In the genomic region with DNA sequence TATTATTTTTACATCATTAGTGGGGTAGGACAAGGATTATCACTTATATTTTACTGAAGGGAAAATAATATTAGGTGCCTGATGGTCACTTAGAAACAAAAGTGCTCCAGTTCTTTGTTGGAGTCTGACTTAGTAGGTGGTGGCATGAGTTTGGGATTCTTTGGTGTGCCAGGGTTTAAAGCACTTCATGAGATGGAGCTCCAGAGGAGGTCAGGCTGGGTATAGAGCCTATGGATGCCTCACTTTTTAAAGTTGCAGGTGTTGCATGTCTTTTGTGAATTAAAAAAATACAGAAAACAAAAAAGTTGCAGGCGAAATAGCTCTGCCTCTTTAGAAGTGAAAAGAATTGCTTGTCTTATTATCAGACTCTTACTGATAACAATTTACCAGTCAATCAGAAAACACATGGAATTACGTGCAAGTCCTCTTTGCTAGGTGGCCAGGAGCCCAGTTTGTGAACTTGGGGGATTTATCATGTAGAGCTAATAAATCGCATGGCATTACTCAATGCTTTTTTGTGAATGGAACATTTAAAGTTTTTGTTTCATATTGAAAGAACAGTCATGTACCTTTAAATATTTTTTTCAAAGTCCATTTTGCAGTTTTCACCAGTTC, we compare ENCODE assay signal across 25 cellular contexts. TPM values are rescaled to one million over a fixed set of nuclear protein-coding genes. Genes with fewer than 3 reads are reported as not detected.
A peak's percentile ranks its signal among the peaks of the same experiment; 100 is the strongest.
DNase-seq lines count a peak whose midpoint lies in the region; ATAC-seq, FAIRE-seq and TF ChIP-seq lines count a peak whose summit lies in the region.
"Had no signal": no experiment of that assay in that cellular context is flagged by ENCODE, and none has a peak within 500 bp of the region (broad histone marks: within the 10 kb centered on the region; RNA-seq: fewer than 3 reads in every experiment).

No MANE protein-coding gene starts in this region.

- intact Hi-C loops in GM12878 (cut with micrococcal nuclease; ENCODE audit: unreplicated experiment), result no loop called here
- intact Hi-C loops in uterus (cut with DNase I; ENCODE audit: low total_unique reads), result no loop called here

- H3K27me3 Mint-ChIP-seq in activated CD4-positive, alpha-beta T cell treated with anti-CD3 and anti-CD28 coated beads, Interleukin-2, amount 10 ng/mL, durations not matched to agents 7 days and 5 days, result no peaks in the 10 kb centered on the region

- no peak for ATAC-seq in GM12878
- ATAC-seq in stimulated activated effector memory CD8-positive, alpha-beta T cell treated with anti-CD3 and anti-CD28 coated beads, Interleukin-12 subunit alpha, Interleukin-12 subunit beta, amount 100 ng/mL, for 72 hours, result no peak

- H3K79me2 ChIP-seq in OCI-LY1 (ENCODE audit: insufficient read depth, low read length) (peaks cover 53% of the 10 kb centered on the region), GM12878 (ENCODE audit: control insufficient read depth, insufficient read depth, low read length) (no peaks in the 10 kb centered on the region)

- H4K20me1 ChIP-seq in OCI-LY1 (ENCODE audit: insufficient read depth, low read length) (no peaks in the 10 kb centered on the region), GM12878 (ENCODE audit: control insufficient read depth, insufficient read depth) (no peaks in the 10 kb centered on the region)

- RAD21 ChIA-PET in GM12878 (lab: Charles Lee; ENCODE audit: unreplicated experiment), result interaction anchor here (1.9 kb wide), 1 partner anchor 71 kb away, joined by 8 read pairs; no protein-coding TSS in a partner anchor

- H3K36me3 Mint-ChIP-seq in activated CD4-positive, alpha-beta T cell treated with anti-CD3 and anti-CD28 coated beads, Interleukin-2, amount 10 ng/mL, durations not matched to agents 7 days and 5 days (ENCODE audit: low read depth), result peaks cover 70% of the 10 kb centered on the region
- H3K36me3 Mint-ChIP-seq in stimulated activated effector memory CD8-positive, alpha-beta T cell treated with anti-CD3 and anti-CD28 coated beads, Interleukin-12 subunit alpha, Interleukin-12 subunit beta, amount 100 ng/mL, for 72 hours, result peaks cover 72% of the 10 kb centered on the region
- H3K36me3 Mint-ChIP-seq: CD14-positive monocyte, naive B cell had no signal

- H3K9me2 ChIP-seq in OCI-LY1 (ENCODE audit: low read depth, low read length), result no peaks in the 10 kb centered on the region

- in situ Hi-C loops in GM12878 (cut with MboI), result no loop called here

- TF ChIP-seq POLR2A in GM12878 (IDR thresholded peaks at IDR 0.05; ENCODE audit: low read depth, low read length) (no peak), uterus (IDR thresholded peaks at IDR 0.05) (no peak)

- no peaks in the 10 kb centered on the region for H3F3A ChIP-seq in OCI-LY1 (ENCODE audit: insufficient read depth, low read length)

- H2AFZ ChIP-seq in OCI-LY1 (ENCODE audit: low read length) (no peak overlapping the region), GM12878 (ENCODE audit: control insufficient read depth, low read depth, low read length) (no peak overlapping the region)

- H3K4me1 ChIP-seq in OCI-LY1 (ENCODE audit: insufficient read depth, low read length, severe bottlenecking) (peaks cover 67% of the 10 kb centered on the region), GM12878 (ENCODE audit: control insufficient read depth, insufficient read depth, low read length) (no peaks in the 10 kb centered on the region), uterus (no peaks in the 10 kb centered on the region)
- H3K4me1 ChIP-seq: adrenal gland, HAP-1, SJCRH30 had no signal

- FAIRE-seq in GM12878 (lab: Jason Lieb, UNC), result no peak

- H3K27me3 ChIP-seq in OCI-LY1 (ENCODE audit: insufficient read depth, low read length), result no peaks in the 10 kb centered on the region
- H3K27me3 ChIP-seq in GM12878 (replicated peaks in 1 of 2; ENCODE audit: control insufficient read depth in 2 of 2, insufficient read depth in 2 of 2, low read length in 1 of 2), result no peaks in the 10 kb centered on the region
- no peaks in the 10 kb centered on the region for H3K27me3 ChIP-seq in uterus
- H3K27me3 ChIP-seq: adrenal gland had no signal

- H3K4me2 ChIP-seq in OCI-LY1 (ENCODE audit: low read length) (peak overlapping the region; percentile 70), GM12878 (ENCODE audit: control insufficient read depth, insufficient read depth) (no peak overlapping the region)
- H3K4me2 ChIP-seq: smooth muscle cell had no signal

- 32% methylated on average over 3 of the region's 3 CpGs for WGBS in GM12878 (ENCODE audit: insufficient coverage, insufficient replicate concordance, low lambda C conversion rate, missing lambda C conversion rate)

- H3K27ac ChIP-seq in OCI-LY1 (ENCODE audit: low read depth, low read length, poor library complexity, severe bottlenecking) (peak overlapping the region; percentile 69), GM12878 (ENCODE audit: control insufficient read depth, insufficient read depth) (no peak overlapping the region), uterus (no peak overlapping the region)
- H3K27ac ChIP-seq: adrenal gland, SJCRH30 had no signal

- peaks cover 18% of the 10 kb centered on the region; the same call in 1 of the 2 replicates for H3K36me3 ChIP-seq in OCI-LY1 (ENCODE audit: insufficient read depth, low read length)
- no peaks in the 10 kb centered on the region for H3K36me3 ChIP-seq in GM12878 (ENCODE audit: control insufficient read depth in 2 of 2, insufficient read depth in 2 of 2, low read length in 1 of 2)
- H3K36me3 ChIP-seq in uterus, result no peaks in the 10 kb centered on the region
- H3K36me3 ChIP-seq: adrenal gland, HAP-1, SJCRH30 had no signal

- peak overlapping the region; percentile 69 for H3K9ac ChIP-seq in OCI-LY1 (ENCODE audit: low read length)
- H3K9ac ChIP-seq in GM12878 (ENCODE audit: control insufficient read depth, insufficient read depth, low read length), result no peak overlapping the region

- H3K4me3 ChIP-seq in OCI-LY1 (ENCODE audit: low read depth, low read length, poor library complexity, severe bottlenecking), result peak overlapping the region; percentile 69
- no peak overlapping the region for H3K4me3 ChIP-seq in GM12878
- H3K4me3 ChIP-seq in uterus, result no peak overlapping the region
- H3K4me3 ChIP-seq: adrenal gland, HAP-1, SJCRH30, smooth muscle cell had no signal

- peaks cover 52% of the 10 kb centered on the region for H3K4me1 Mint-ChIP-seq in activated CD4-positive, alpha-beta T cell treated with anti-CD3 and anti-CD28 coated beads, Interleukin-2, amount 10 ng/mL, durations not matched to agents 7 days and 5 days
- peaks cover 42% of the 10 kb centered on the region for H3K4me1 Mint-ChIP-seq in stimulated activated effector memory CD8-positive, alpha-beta T cell treated with anti-CD3 and anti-CD28 coated beads, Interleukin-12 subunit alpha, Interleukin-12 subunit beta, amount 100 ng/mL, for 72 hours
- H3K4me1 Mint-ChIP-seq: CD14-positive monocyte, endodermal cell, naive B cell had no signal

- peak overlapping the region; percentile 99 for H3K27ac Mint-ChIP-seq in activated CD4-positive, alpha-beta T cell treated with anti-CD3 and anti-CD28 coated beads, Interleukin-2, amount 10 ng/mL, durations not matched to agents 7 days and 5 days
- peak overlapping the region; percentile 74 for H3K27ac Mint-ChIP-seq in stimulated activated effector memory CD8-positive, alpha-beta T cell treated with anti-CD3 and anti-CD28 coated beads, Interleukin-12 subunit alpha, Interleukin-12 subunit beta, amount 100 ng/mL, for 72 hours
- H3K27ac Mint-ChIP-seq: CD14-positive monocyte, endodermal cell, progenitor cell of endocrine pancreas had no signal

- peak overlapping the region; percentile 97 for H3K4me3 Mint-ChIP-seq in activated CD4-positive, alpha-beta T cell treated with anti-CD3 and anti-CD28 coated beads, Interleukin-2, amount 10 ng/mL, durations not matched to agents 7 days and 5 days
- peak overlapping the region; percentile 76 for H3K4me3 Mint-ChIP-seq in stimulated activated effector memory CD8-positive, alpha-beta T cell treated with anti-CD3 and anti-CD28 coated beads, Interleukin-12 subunit alpha, Interleukin-12 subunit beta, amount 100 ng/mL, for 72 hours
- H3K4me3 Mint-ChIP-seq: endodermal cell, naive B cell had no signal

- H3K9me3 ChIP-seq in OCI-LY1 (ENCODE audit: low read length), result no peaks in the 10 kb centered on the region
- H3K9me3 ChIP-seq in GM12878 (replicated peaks; ENCODE audit: control insufficient read depth, insufficient read depth, low read length), result no peaks in the 10 kb centered on the region
- H3K9me3 ChIP-seq in uterus, result no peaks in the 10 kb centered on the region
- H3K9me3 ChIP-seq: adrenal gland, HAP-1, SJCRH30 had no signal

- BruUV-seq in GM12878 (replicated peaks; lab: Mats Ljungman, UMichigan), result no TSS peak

- H3K9me3 Mint-ChIP-seq in activated CD4-positive, alpha-beta T cell treated with anti-CD3 and anti-CD28 coated beads, Interleukin-2, amount 10 ng/mL, durations not matched to agents 7 days and 5 days, result peaks cover 5% of the 10 kb centered on the region
- H3K9me3 Mint-ChIP-seq in stimulated activated effector memory CD8-positive, alpha-beta T cell treated with anti-CD3 and anti-CD28 coated beads, Interleukin-12 subunit alpha, Interleukin-12 subunit beta, amount 100 ng/mL, for 72 hours, result no peaks in the 10 kb centered on the region

- TF ChIP-seq CTCF in OCI-LY1 (IDR thresholded peaks at IDR 0.05; ENCODE audit: low read length) (no peak), GM12878 (IDR thresholded peaks at IDR 0.05 in 2 of 3, conservative IDR thresholded peaks at IDR 0.05 in 1 of 3; ENCODE audit: control insufficient read depth in 2 of 3, extremely low read depth in 1 of 3, insufficient read depth in 1 of 3, low read depth in 3 of 3, low read length in 3 of 3) (no peak), uterus (IDR thresholded peaks at IDR 0.05) (no peak)

- TF ChIP-seq RAD21 in GM12878 (IDR thresholded peaks at IDR 0.05; ENCODE audit: insufficient read depth, low read depth, low read length), result no peak

- SMC1A ChIA-PET in GM12878 (lab: Charles Lee; ENCODE audit: uncharacterized antibody, unreplicated experiment), result interaction anchor here (0.6 to 1.0 kb wide), 5 partner anchors 15 to 69 kb away, joined by 3 to 4 read pairs (median 3); no protein-coding TSS in a partner anchor

- POLR2A ChIA-PET in activated CD4-positive, alpha-beta T cell treated with anti-CD3 and anti-CD28 coated beads, Interleukin-2, amount 10 ng/mL, durations not matched to agents 7 days and 5 days (lab: Charles Lee), result interaction anchor here (1.1 kb wide), 1 partner anchor 31 kb away, joined by 4 read pairs; no protein-coding TSS in a partner anchor
- POLR2A ChIA-PET in GM12878 (lab: Charles Lee), result no interaction called here

- CTCF ChIA-PET in activated CD4-positive, alpha-beta T cell treated with anti-CD3 and anti-CD28 coated beads, Interleukin-2, amount 10 ng/mL, durations not matched to agents 7 days and 5 days (lab: Charles Lee), result interaction anchor here (1.2 to 1.3 kb wide), 2 partner anchors 10 to 33 kb away, joined by 4 to 6 read pairs; no protein-coding TSS in a partner anchor
- CTCF ChIA-PET in GM12878 (lab: Yijun Ruan, JAX), result interaction anchor here (1.3 kb wide), 1 partner anchor 9 kb away, joined by 5 read pairs; no protein-coding TSS in a partner anchor

- no peak for DNase-seq in activated CD4-positive, alpha-beta T cell treated with anti-CD3 and anti-CD28 coated beads, Interleukin-2, amount 10 ng/mL, durations not matched to agents 7 days and 5 days
- no peak for DNase-seq in activated CD4-positive, alpha-beta T cell treated with anti-CD3 and anti-CD28 coated beads, Interleukin-2, amount 50 U/mL, for 1 hour
- no peak for DNase-seq in GM12878 (ENCODE audit: low read depth, low spot score)
- DNase-seq in stimulated activated effector memory CD8-positive, alpha-beta T cell treated with anti-CD3 and anti-CD28 coated beads, Interleukin-12 subunit alpha, Interleukin-12 subunit beta, amount 100 ng/mL, for 72 hours (ENCODE audit: low spot score in 2 of 2), result peak in 1 of 2 donors; percentile 49
- DNase-seq in HuH-7.5 (ENCODE audit: low spot score), result no peak
- DNase-seq in uterus, result no peak
- no peak for DNase-seq in activated gamma-delta T cell (lab: John Stamatoyannopoulos, UW)
- DNase-seq: adrenal gland, caudate nucleus, endodermal cell, islet precursor cell, KG1, mammary epithelial cell, naive B cell, NCI-H1105 treated with DMSO at 0.1 percent for 48 hours, NCI-H69, SJCRH30, trophoblast cell had no signal

- no peak for TF ChIP-seq EP300 in GM12878 (IDR thresholded peaks at IDR 0.05; ENCODE audit: borderline replicate concordance in 1 of 2, control insufficient read depth in 1 of 2, low read depth in 2 of 2, low read length in 2 of 2)

RNA-seq across cellular contexts. Expression of a gene that starts 1.6 kb away (rescaled TPM):
- total RNA-seq in activated CD4-positive, alpha-beta T cell treated with anti-CD3 and anti-CD28 coated beads, Interleukin-2, amount 10 ng/mL, durations not matched to agents 7 days and 5 days, result 100 to 1,000 TPM; 258 to 306 TPM
- total RNA-seq in GM12878 (2013; cell fraction: nucleolus; rRNA removed), result 0.73 and 0.78 TPM in 2 replicates
- 1.1 and 2.4 TPM in 2 replicates for total RNA-seq in GM12878 (2014; rRNA removed)
- total RNA-seq in GM12878 (2014; rRNA removed; fragmentation: Illumina TruSeq; extraction: Trizol), result 1.7 and 2.3 TPM in 2 replicates
- 0.80 and 1.4 TPM in 2 replicates for total RNA-seq in GM12878 (2021)
- polyA plus RNA-seq in GM12878 (2011; ENCODE audit: low read depth), result 0.08 TPM
- polyA plus RNA-seq in GM12878 (2011; rRNA removed), result 0.05 and 0.17 TPM in 2 replicates
- polyA plus RNA-seq in GM12878 (2011; cell fraction: cytosol; rRNA removed), result 0.07 TPM in 2 replicates
- polyA plus RNA-seq in GM12878 (2011; cell fraction: nucleus; rRNA removed), result 0.12 and 0.13 TPM in 2 replicates
- 0.19 and 0.52 TPM in 2 replicates for polyA plus RNA-seq in GM12878 (2012)
- 1.4 and 1.5 TPM in 2 replicates for polyA plus RNA-seq in GM12878 (2014; fragmentation: Illumina TruSeq; extraction: Trizol)
- polyA plus RNA-seq in GM12878 (2014; fragmentation: Nextera tagmentation; extraction: Ambion mirVana), result under 1 TPM; 0.60 to 0.66 TPM
- 0.57 and 0.91 TPM in 2 replicates for polyA plus RNA-seq in GM12878 (2014; rRNA removed)
- polyA plus RNA-seq in GM12878 (2016; fragmentation: Nextera tagmentation; extraction: Ambion mirVana), result under 1 TPM; 0.17 to 0.73 TPM
- 0.22 and 0.31 TPM in 2 replicates for polyA minus RNA-seq in GM12878 (2011; rRNA and poly(A)+ RNA removed)
- not detected in 2 replicates for polyA minus RNA-seq in GM12878 (2011; cell fraction: cytosol; rRNA and poly(A)+ RNA removed)
- polyA minus RNA-seq in GM12878 (2011; cell fraction: nucleus; rRNA and poly(A)+ RNA removed), result 0.12 and 0.48 TPM in 2 replicates
- 1 to 10 TPM in 2 of 4 donors, under 1 TPM in 2; 0.41 to 2.8 (median 1.8) TPM for total RNA-seq in uterus
- total RNA-seq: A673, Daoy, mammary epithelial cell, progenitor cell of endocrine pancreas, SJCRH30 had no signal
- polyA plus RNA-seq: mammary epithelial cell had no signal

RNA-seq across cellular contexts. Expression of a gene that starts 16.2 kb away (rescaled TPM):
- not detected for total RNA-seq in activated CD4-positive, alpha-beta T cell treated with anti-CD3 and anti-CD28 coated beads, Interleukin-2, amount 10 ng/mL, durations not matched to agents 7 days and 5 days
- not detected in 2 replicates for total RNA-seq in GM12878 (2013; cell fraction: nucleolus; rRNA removed)
- total RNA-seq in GM12878 (2014; rRNA removed) (not detected in 2 replicates), GM12878 (2014; rRNA removed; fragmentation: Illumina TruSeq; extraction: Trizol) (not detected in 2 replicates), GM12878 (2021) (not detected in 2 replicates), uterus (not detected)
- polyA plus RNA-seq in GM12878 (2011; ENCODE audit: low read depth), result not detected
- polyA plus RNA-seq in GM12878 (2011; rRNA removed) (not detected in 2 replicates), GM12878 (2014; fragmentation: Illumina TruSeq; extraction: Trizol) (not detected in 2 replicates), GM12878 (2014; fragmentation: Nextera tagmentation; extraction: Ambion mirVana) (not detected), GM12878 (2014; rRNA removed) (not detected in 2 replicates), GM12878 (2016; fragmentation: Nextera tagmentation; extraction: Ambion mirVana) (under 1 TPM in 1 of 2 experiments, not detected in 1; 0.15 TPM)
- not detected in 2 replicates for polyA plus RNA-seq in GM12878 (2011; cell fraction: cytosol; rRNA removed)
- polyA plus RNA-seq in GM12878 (2011; cell fraction: nucleus; rRNA removed), result not detected in 2 replicates
- not detected in 2 replicates for polyA plus RNA-seq in GM12878 (2012)
- polyA minus RNA-seq in GM12878 (2011; rRNA and poly(A)+ RNA removed), result not detected in 2 replicates
- polyA minus RNA-seq in GM12878 (2011; cell fraction: cytosol; rRNA and poly(A)+ RNA removed), result not detected in 2 replicates
- polyA minus RNA-seq in GM12878 (2011; cell fraction: nucleus; rRNA and poly(A)+ RNA removed), result not detected in 2 replicates
- total RNA-seq: A673, adrenal gland, Daoy, endodermal cell, mammary epithelial cell, progenitor cell of endocrine pancreas, SJCRH30, smooth muscle cell had no signal
- polyA plus RNA-seq: adrenal gland, CD14-positive monocyte, mammary epithelial cell, smooth muscle cell had no signal

RNA-seq across cellular contexts. Expression of a gene that starts 39.6 kb away (rescaled TPM):
- total RNA-seq in activated CD4-positive, alpha-beta T cell treated with anti-CD3 and anti-CD28 coated beads, Interleukin-2, amount 10 ng/mL, durations not matched to agents 7 days and 5 days, result 10 to 100 TPM; 12.1 to 13.2 TPM
- 20.0 and 22.5 TPM in 2 replicates for total RNA-seq in GM12878 (2013; cell fraction: nucleolus; rRNA removed)
- total RNA-seq in GM12878 (2014; rRNA removed), result 9.3 and 11.7 TPM in 2 replicates
- 15.8 and 20.7 TPM in 2 replicates for total RNA-seq in GM12878 (2014; rRNA removed; fragmentation: Illumina TruSeq; extraction: Trizol)
- 11.0 and 12.3 TPM in 2 replicates for total RNA-seq in GM12878 (2021)
- polyA plus RNA-seq in GM12878 (2011; ENCODE audit: low read depth), result 7.3 TPM
- polyA plus RNA-seq in GM12878 (2011; rRNA removed), result 22.6 and 36.0 TPM in 2 replicates
- polyA plus RNA-seq in GM12878 (2011; cell fraction: cytosol; rRNA removed), result 6.9 and 9.2 TPM in 2 replicates
- 8.2 and 9.0 TPM in 2 replicates for polyA plus RNA-seq in GM12878 (2011; cell fraction: nucleus; rRNA removed)
- 13.4 and 15.7 TPM in 2 replicates for polyA plus RNA-seq in GM12878 (2012)
- 22.7 and 28.8 TPM in 2 replicates for polyA plus RNA-seq in GM12878 (2014; fragmentation: Illumina TruSeq; extraction: Trizol)
- 10 to 100 TPM; 42.6 to 47.7 TPM for polyA plus RNA-seq in GM12878 (2014; fragmentation: Nextera tagmentation; extraction: Ambion mirVana)
- polyA plus RNA-seq in GM12878 (2014; rRNA removed), result 11.3 and 18.1 TPM in 2 replicates
- polyA plus RNA-seq in GM12878 (2016; fragmentation: Nextera tagmentation; extraction: Ambion mirVana), result 10 to 100 TPM; 30.2 to 35.1 TPM
- 7.9 and 11.0 TPM in 2 replicates for polyA minus RNA-seq in GM12878 (2011; rRNA and poly(A)+ RNA removed)
- 4.1 and 4.7 TPM in 2 replicates for polyA minus RNA-seq in GM12878 (2011; cell fraction: cytosol; rRNA and poly(A)+ RNA removed)
- 5.6 and 6.8 TPM in 2 replicates for polyA minus RNA-seq in GM12878 (2011; cell fraction: nucleus; rRNA and poly(A)+ RNA removed)
- total RNA-seq in uterus, result 10 to 100 TPM in 3 of 4 donors, 1 to 10 TPM in 1; 3.8 to 22.5 (median 13.6) TPM

Comparison
In these comparisons a context has a peak if more than half of its experiments do, and no peak if none do; other contexts are left out.
1. RNA of a gene that starts 1.6 kb away (total RNA-seq): 258 to 306 TPM in activated CD4-positive, alpha-beta T cell treated with anti-CD3 and anti-CD28 coated beads, Interleukin-2, amount 10 ng/mL, durations not matched to agents 7 days and 5 days; 0.41 to 2.8 TPM in uterus and 0.73 to 2.4 TPM in GM12878; every median in the first group is over 10 times any median in the second.